Comparison of ENCODE assay signal across 26 cellular contexts in genomic region chr5:135131801-135132675, GRCh38.
DNase-seq lines count a peak whose midpoint lies in the region; ATAC-seq, FAIRE-seq and TF ChIP-seq lines count a peak whose summit lies in the region.
"Had no signal": no experiment of that assay in that cellular context is flagged by ENCODE, and none has a peak within 500 bp of the region (broad histone marks: within the 10 kb centered on the region; RNA-seq: fewer than 3 reads in every experiment).

No MANE protein-coding gene starts in this region.

- H3K27ac Mint-ChIP-seq in dendritic cell treated with granulocyte-macrophage colony-stimulating factor and Interleukin-4, amounts not matched to agents 40 ng/mL and 50 ng/mL, for 4 days, result peak overlapping the region; percentile 50
- no peak overlapping the region for H3K27ac Mint-ChIP-seq in stimulated activated naive CD8-positive, alpha-beta T cell treated with anti-CD3 and anti-CD28 coated beads, Interleukin-15, amount 100 ng/mL, for 72 hours
- H3K27ac Mint-ChIP-seq: progenitor cell of endocrine pancreas, T-helper 17 cell had no signal

- H3K36me3 ChIP-seq in MG63 (peaks cover 5% of the 10 kb centered on the region; the same call in 1 of the 2 replicates), neuronal stem cell (replicated peaks in 1 of 2; ENCODE audit: control insufficient read depth in 2 of 2, insufficient read depth in 2 of 2, low read length in 2 of 2) (no peaks in the 10 kb centered on the region)

- H3K23ac ChIP-seq in neuronal stem cell (ENCODE audit: low read depth, low read length, poor library complexity), result no peak overlapping the region

- H3K4me3 Mint-ChIP-seq in dendritic cell treated with granulocyte-macrophage colony-stimulating factor and Interleukin-4, amounts not matched to agents 40 ng/mL and 50 ng/mL, for 4 days, result no peak overlapping the region
- H3K4me3 Mint-ChIP-seq in stimulated activated naive CD8-positive, alpha-beta T cell treated with anti-CD3 and anti-CD28 coated beads, Interleukin-15, amount 100 ng/mL, for 72 hours, result no peak overlapping the region
- H3K4me3 Mint-ChIP-seq: activated T-cell treated with anti-CD3 and anti-CD28 coated beads, Interleukin-2, amount 50 U/mL, for 4 hours; T-helper 17 cell had no signal

- H2BK15ac ChIP-seq in neuronal stem cell (ENCODE audit: low read length), result no peak overlapping the region

- H3K27me3 Mint-ChIP-seq in dendritic cell treated with granulocyte-macrophage colony-stimulating factor and Interleukin-4, amounts not matched to agents 40 ng/mL and 50 ng/mL, for 4 days, result peaks cover 23% of the 10 kb centered on the region
- peaks cover 7% of the 10 kb centered on the region for H3K27me3 Mint-ChIP-seq in stimulated activated naive CD8-positive, alpha-beta T cell treated with anti-CD3 and anti-CD28 coated beads, Interleukin-15, amount 100 ng/mL, for 72 hours

- H3K9me3 ChIP-seq in MG63 (no peaks in the 10 kb centered on the region), neuronal stem cell (replicated peaks in 1 of 2; ENCODE audit: control insufficient read depth in 2 of 2, insufficient read depth in 1 of 2, low read depth in 1 of 2, low read length in 2 of 2) (no peaks in the 10 kb centered on the region)
- H3K9me3 ChIP-seq: SK-N-SH had no signal

- H2BK120ac ChIP-seq in neuronal stem cell (ENCODE audit: low read depth, low read length), result no peak overlapping the region

- WGBS in neuronal stem cell (ENCODE audit: extremely low coverage in 2 of 2, insufficient read length in 2 of 2, insufficient replicate concordance in 1 of 2), 2 donors, result no CpG with 5 or more reads among the region's 12 CpGs

- FAIRE-seq in GM12891 (lab: Jason Lieb, UNC), result no peak
- FAIRE-seq: endometrium, RCC 7860 had no signal

- no peak overlapping the region for H4K91ac ChIP-seq in neuronal stem cell (ENCODE audit: low read depth, low read length, poor library complexity)

- H3K4ac ChIP-seq in neuronal stem cell (ENCODE audit: low read length), result no peak overlapping the region

- H3K27me3 ChIP-seq in MG63 (no peaks in the 10 kb centered on the region), neuronal stem cell (ENCODE audit: control insufficient read depth in 3 of 3, insufficient read depth in 3 of 3, low read depth in 1 of 3, low read length in 3 of 3) (peaks cover 0 to 30% (median 0%) of the 10 kb centered on the region in 3 experiments)

- H3K9ac ChIP-seq in neuronal stem cell (ENCODE audit: low read depth, low read length, poor library complexity), result peak overlapping the region; percentile 21
- H3K9ac ChIP-seq: SK-N-SH had no signal

- H3K27ac ChIP-seq in neuronal stem cell (replicated peaks; ENCODE audit: low read length), result no peak overlapping the region
- H3K27ac ChIP-seq: coronary artery had no signal

- H2BK5ac ChIP-seq in neuronal stem cell (ENCODE audit: low read length), result no peak overlapping the region

- H3K4me3 ChIP-seq in MG63 (no peak overlapping the region), neuronal stem cell (ENCODE audit: low read length in 2 of 2) (no peak overlapping the region)
- H3K4me3 ChIP-seq: coronary artery, lung had no signal

- H3K79me1 ChIP-seq in neuronal stem cell (ENCODE audit: low read depth, low read length), result no peaks in the 10 kb centered on the region

- peaks cover 69% of the 10 kb centered on the region for H3K4me1 Mint-ChIP-seq in dendritic cell treated with granulocyte-macrophage colony-stimulating factor and Interleukin-4, amounts not matched to agents 40 ng/mL and 50 ng/mL, for 4 days (ENCODE audit: low read depth)
- H3K4me1 Mint-ChIP-seq in stimulated activated naive CD8-positive, alpha-beta T cell treated with anti-CD3 and anti-CD28 coated beads, Interleukin-15, amount 100 ng/mL, for 72 hours, result peaks cover 5% of the 10 kb centered on the region

- no peak overlapping the region for H2BK12ac ChIP-seq in neuronal stem cell (ENCODE audit: low read length)

- no peak overlapping the region for H3K14ac ChIP-seq in neuronal stem cell (ENCODE audit: low read length)

- H3K9me3 Mint-ChIP-seq in dendritic cell treated with granulocyte-macrophage colony-stimulating factor and Interleukin-4, amounts not matched to agents 40 ng/mL and 50 ng/mL, for 4 days, result no peaks in the 10 kb centered on the region
- no peaks in the 10 kb centered on the region for H3K9me3 Mint-ChIP-seq in stimulated activated naive CD8-positive, alpha-beta T cell treated with anti-CD3 and anti-CD28 coated beads, Interleukin-15, amount 100 ng/mL, for 72 hours
- H3K9me3 Mint-ChIP-seq: activated T-cell treated with anti-CD3 and anti-CD28 coated beads, Interleukin-2, amount 50 U/mL, for 4 hours had no signal

- H3K4me2 ChIP-seq in neuronal stem cell (ENCODE audit: insufficient read depth, low read length, poor library complexity, severe bottlenecking), result no peak overlapping the region
- H3K4me2 ChIP-seq: SK-N-SH had no signal

- H2AFZ ChIP-seq in neuronal stem cell (ENCODE audit: low read length), result no peak overlapping the region

- H4K8ac ChIP-seq in neuronal stem cell (ENCODE audit: low read depth, low read length), result no peak overlapping the region

- no peaks in the 10 kb centered on the region for H3K36me3 Mint-ChIP-seq in dendritic cell treated with granulocyte-macrophage colony-stimulating factor and Interleukin-4, amounts not matched to agents 40 ng/mL and 50 ng/mL, for 4 days (ENCODE audit: low read depth)

- DNase-seq in AG08396 (ENCODE audit: low spot score) (peak; percentile 27), MG63 (peak; percentile 100), neuronal stem cell (ENCODE audit: low spot score) (no peak), GM12891 (ENCODE audit: insufficient read length, low spot score) (no peak), amygdala (lab: John Stamatoyannopoulos, UW) (no peak)
- no peak for DNase-seq in stimulated activated naive CD8-positive, alpha-beta T cell treated with anti-CD3 and anti-CD28 coated beads, Interleukin-15, amount 100 ng/mL, for 72 hours
- DNase-seq: ACHN; activated CD4-positive, alpha-beta T cell treated with anti-CD3 and anti-CD28 coated beads for 4 hours; activated naive CD4-positive, alpha-beta T cell treated with Interleukin-2 at 50 U/mL for 16 hours; activated T-cell treated with anti-CD3 and anti-CD28 coated beads, Interleukin-2, amount 50 U/mL, for 4 hours; C1 segment of cervical spinal cord; glutamatergic neuron; NCI-H1436; NCI-H510A; NK-92 treated with Interleukin-12 subunit alpha and Interleukin-12 subunit beta, amount 100 ng/mL, for 24 hours; SK-N-SH; stimulated activated CD8-positive, alpha-beta memory T cell treated with anti-CD3 and anti-CD28 coated beads, Interleukin-4, amount 100 ng/mL, for 48 hours; T-helper 17 cell had no signal

- no peak for TF ChIP-seq POLR2A in GM12891 (IDR thresholded peaks at IDR 0.05; ENCODE audit: low read depth, low read length)

- no peak for ATAC-seq in stimulated activated naive CD8-positive, alpha-beta T cell treated with anti-CD3 and anti-CD28 coated beads, Interleukin-15, amount 100 ng/mL, for 72 hours
- ATAC-seq in GM19463 (IDR thresholded peaks at IDR 0.05; ENCODE audit: unreplicated experiment), result no peak
- ATAC-seq: activated T-cell treated with anti-CD3 and anti-CD28 coated beads, Interleukin-2, amount 50 U/mL, for 4 hours; HCT116; T-helper 17 cell had no signal

- peaks cover 0 to 9% of the 10 kb centered on the region in 2 donors for H3K4me1 ChIP-seq in neuronal stem cell (ENCODE audit: control insufficient read depth in 2 of 2, insufficient read depth in 1 of 2, low read depth in 1 of 2, low read length in 2 of 2)

- no peak overlapping the region for H2AK5ac ChIP-seq in neuronal stem cell (ENCODE audit: low read depth, low read length)

- intact Hi-C loops in dendritic cell treated with granulocyte-macrophage colony-stimulating factor and Interleukin-4, amounts not matched to agents 40 ng/mL and 50 ng/mL, for 4 days (cut with micrococcal nuclease), result no loop called here

- H3K18ac ChIP-seq in neuronal stem cell (ENCODE audit: low read length), result no peak overlapping the region

TF ChIP-seq in GM12891, 5 proteins besides CTCF, POLR2A, EP300 and RAD21:
- TF ChIP-seq PAX5 (IDR thresholded peaks at IDR 0.05; ENCODE audit: insufficient read depth, low read length, severe bottlenecking) (no peak), POLR2AphosphoS5 (IDR thresholded peaks at IDR 0.05; ENCODE audit: low read depth, low read length) (no peak)

Comparison
In these comparisons a context has a peak if more than half of its experiments do, and no peak if none do; other contexts are left out.
1. DNase-seq: peak in AG08396 (single experiment) and MG63 (single experiment); none in neuronal stem cell (single experiment), stimulated activated naive CD8-positive, alpha-beta T cell treated with anti-CD3 and anti-CD28 coated beads, Interleukin-15, amount 100 ng/mL, for 72 hours (0 of 2), GM12891 (single experiment) and amygdala (0 of 56).